In genomic region chr7:139119486-139119849, GRCh38 we compare ENCODE assay signal across 1 cellular context.
TF ChIP-seq lines count a peak whose summit lies in the region.

No MANE protein-coding gene starts in this region.

TF ChIP-seq in K562, 482 proteins besides CTCF, POLR2A, EP300 and RAD21 (continues in another document):
- TF ChIP-seq NKRF (IDR thresholded peaks at IDR 0.05; ENCODE audit: borderline replicate concordance), result no peak
- no peak for TF ChIP-seq ZNF316 (IDR thresholded peaks at IDR 0.05)
- TF ChIP-seq ETV1 (tag; conservative IDR thresholded peaks at IDR 0.05; ENCODE audit: low read depth), result no peak
- TF ChIP-seq KDM4B (IDR thresholded peaks at IDR 0.05; ENCODE audit: borderline replicate concordance in 2 of 2, low read depth in 1 of 2), result no peak
- TF ChIP-seq EWSR1 (IDR thresholded peaks at IDR 0.05; ENCODE audit: borderline replicate concordance, low read depth, partially characterized antibody), result no peak
- no peak for TF ChIP-seq ZNF431 (CRISPR knock-in tag; IDR thresholded peaks at IDR 0.05)
- TF ChIP-seq PHB (CRISPR knock-in tag; IDR thresholded peaks at IDR 0.05), result no peak
- no peak for TF ChIP-seq JUND (IDR thresholded peaks at IDR 0.05; ENCODE audit: borderline replicate concordance, low read depth, low read length)
- TF ChIP-seq JUND (tag; IDR thresholded peaks at IDR 0.05; ENCODE audit: borderline replicate concordance, low read depth, low read length), result no peak
- no peak for TF ChIP-seq DEAF1 (CRISPR knock-in tag; IDR thresholded peaks at IDR 0.05)
- no peak for TF ChIP-seq ZNF408 (CRISPR knock-in tag; IDR thresholded peaks at IDR 0.05; ENCODE audit: low read depth)
- TF ChIP-seq ZNF224 (CRISPR knock-in tag; IDR thresholded peaks at IDR 0.05), result 0 out of 2 replicates have a peak, but pooled peaks have one; percentile 20
- no peak for TF ChIP-seq ARID3A (IDR thresholded peaks at IDR 0.05; ENCODE audit: borderline replicate concordance, low read depth, low read length)
- no peak for TF ChIP-seq ZNF584 (CRISPR knock-in tag; IDR thresholded peaks at IDR 0.05; ENCODE audit: low read depth)
- TF ChIP-seq ZNF140 (CRISPR knock-in tag; IDR thresholded peaks at IDR 0.05), result no peak
- TF ChIP-seq MNT (conservative IDR thresholded peaks at IDR 0.05), result no peak
- no peak for TF ChIP-seq ZNF146 (CRISPR knock-in tag; IDR thresholded peaks at IDR 0.05; ENCODE audit: unreplicated experiment)
- TF ChIP-seq KDM5B (IDR thresholded peaks at IDR 0.05; ENCODE audit: insufficient replicate concordance, low read depth, low read length), result no peak
- no peak for TF ChIP-seq EZH2 (IDR thresholded peaks at IDR 0.05; ENCODE audit: borderline replicate concordance, low read depth, low read length)
- TF ChIP-seq POLR3A (IDR thresholded peaks at IDR 0.05; ENCODE audit: borderline replicate concordance, extremely low read depth, insufficient read depth, insufficient read length), result no peak
- TF ChIP-seq FOXK2 (conservative IDR thresholded peaks at IDR 0.05 in 1 of 2, IDR thresholded peaks at IDR 0.05 in 1 of 2; ENCODE audit: low read depth in 2 of 2), result no peak
- no peak for TF ChIP-seq POLR2H (tag; IDR thresholded peaks at IDR 0.05; ENCODE audit: low read depth)
- TF ChIP-seq KDM1A (IDR thresholded peaks at IDR 0.05), result peak in 1 of 2 experiments; percentile 17; a peak in 1 of 4 replicates
- no peak for TF ChIP-seq ZBTB33 (CRISPR knock-in tag; IDR thresholded peaks at IDR 0.05)
- TF ChIP-seq CEBPG (CRISPR knock-in tag; IDR thresholded peaks at IDR 0.05), result peak; percentile 36; the same call in 1 of the 2 replicates
- no peak for TF ChIP-seq CEBPG (tag; conservative IDR thresholded peaks at IDR 0.05 in 1 of 2, IDR thresholded peaks at IDR 0.05 in 1 of 2)
- TF ChIP-seq ZNF232 (CRISPR knock-in tag; IDR thresholded peaks at IDR 0.05), result peak; percentile 83; the same call in 1 of the 2 replicates
- no peak for TF ChIP-seq ZFP1 (CRISPR knock-in tag; IDR thresholded peaks at IDR 0.05)
- no peak for TF ChIP-seq ZBTB2 (IDR thresholded peaks at IDR 0.05)
- TF ChIP-seq GTF2E2 (tag; IDR thresholded peaks at IDR 0.05), result no peak
- TF ChIP-seq THAP7 (CRISPR knock-in tag; IDR thresholded peaks at IDR 0.05), result no peak
- TF ChIP-seq NR3C1 (CRISPR knock-in tag; IDR thresholded peaks at IDR 0.05), result no peak
- no peak for TF ChIP-seq RFX5 (IDR thresholded peaks at IDR 0.05; ENCODE audit: low read depth, low read length)
- no peak for TF ChIP-seq TFAP4 (CRISPR knock-in tag; IDR thresholded peaks at IDR 0.05; ENCODE audit: borderline replicate concordance)
- no peak for TF ChIP-seq XRCC3 (IDR thresholded peaks at IDR 0.05)
- no peak for TF ChIP-seq ZNF586 (CRISPR knock-in tag; conservative IDR thresholded peaks at IDR 0.05)
- TF ChIP-seq RBM34 (IDR thresholded peaks at IDR 0.05; ENCODE audit: borderline replicate concordance, insufficient read depth, low read length), result no peak
- peak; percentile 1; the same call in 1 of the 2 replicates for TF ChIP-seq GATA2 (CRISPR knock-in tag; IDR thresholded peaks at IDR 0.05)
- no peak for TF ChIP-seq SREBF2 (CRISPR knock-in tag; IDR thresholded peaks at IDR 0.05)
- 0 out of 2 replicates have a peak, but pooled peaks have one; percentile 57 for TF ChIP-seq FOXK1 (CRISPR knock-in tag; IDR thresholded peaks at IDR 0.05; ENCODE audit: borderline replicate concordance)
- TF ChIP-seq ZBTB9 (CRISPR knock-in tag; IDR thresholded peaks at IDR 0.05), result no peak
- TF ChIP-seq ZNF583 (CRISPR knock-in tag; IDR thresholded peaks at IDR 0.05), result no peak
- TF ChIP-seq SMARCE1 (IDR thresholded peaks at IDR 0.05), result no peak
- no peak for TF ChIP-seq RBBP5 (IDR thresholded peaks at IDR 0.05; ENCODE audit: borderline replicate concordance, insufficient read depth, low read length, poor library complexity, severe bottlenecking)
- no peak for TF ChIP-seq POLR2G (IDR thresholded peaks at IDR 0.05; ENCODE audit: low read depth, low read length)
- 0 out of 2 replicates have a peak, but pooled peaks have one; percentile 6 for TF ChIP-seq ELF2 (CRISPR knock-in tag; IDR thresholded peaks at IDR 0.05)
- TF ChIP-seq FOXM1 (IDR thresholded peaks at IDR 0.05; ENCODE audit: low read depth), result no peak
- no peak for TF ChIP-seq FOXM1 (CRISPR knock-in tag; IDR thresholded peaks at IDR 0.05; ENCODE audit: low read depth)
- TF ChIP-seq NFE2L1 (tag; IDR thresholded peaks at IDR 0.05; ENCODE audit: borderline replicate concordance, low read depth), result no peak
- no peak for TF ChIP-seq MEF2A (IDR thresholded peaks at IDR 0.05; ENCODE audit: control insufficient read depth, low read depth, low read length)
- TF ChIP-seq POU5F1 (IDR thresholded peaks at IDR 0.05; ENCODE audit: borderline replicate concordance, low read depth, low read length, partially characterized antibody), result no peak
- no peak for TF ChIP-seq ZNF778 (CRISPR knock-in tag; IDR thresholded peaks at IDR 0.05)
- TF ChIP-seq ZNF444 (CRISPR knock-in tag; IDR thresholded peaks at IDR 0.05), result no peak
- no peak for TF ChIP-seq ETS2 (tag; IDR thresholded peaks at IDR 0.05; ENCODE audit: borderline replicate concordance, poor library complexity, severe bottlenecking)
- TF ChIP-seq SRF (CRISPR knock-in tag; IDR thresholded peaks at IDR 0.05), result no peak
